ENCODE assay signal across 1 cellular context in the genomic region with DNA sequence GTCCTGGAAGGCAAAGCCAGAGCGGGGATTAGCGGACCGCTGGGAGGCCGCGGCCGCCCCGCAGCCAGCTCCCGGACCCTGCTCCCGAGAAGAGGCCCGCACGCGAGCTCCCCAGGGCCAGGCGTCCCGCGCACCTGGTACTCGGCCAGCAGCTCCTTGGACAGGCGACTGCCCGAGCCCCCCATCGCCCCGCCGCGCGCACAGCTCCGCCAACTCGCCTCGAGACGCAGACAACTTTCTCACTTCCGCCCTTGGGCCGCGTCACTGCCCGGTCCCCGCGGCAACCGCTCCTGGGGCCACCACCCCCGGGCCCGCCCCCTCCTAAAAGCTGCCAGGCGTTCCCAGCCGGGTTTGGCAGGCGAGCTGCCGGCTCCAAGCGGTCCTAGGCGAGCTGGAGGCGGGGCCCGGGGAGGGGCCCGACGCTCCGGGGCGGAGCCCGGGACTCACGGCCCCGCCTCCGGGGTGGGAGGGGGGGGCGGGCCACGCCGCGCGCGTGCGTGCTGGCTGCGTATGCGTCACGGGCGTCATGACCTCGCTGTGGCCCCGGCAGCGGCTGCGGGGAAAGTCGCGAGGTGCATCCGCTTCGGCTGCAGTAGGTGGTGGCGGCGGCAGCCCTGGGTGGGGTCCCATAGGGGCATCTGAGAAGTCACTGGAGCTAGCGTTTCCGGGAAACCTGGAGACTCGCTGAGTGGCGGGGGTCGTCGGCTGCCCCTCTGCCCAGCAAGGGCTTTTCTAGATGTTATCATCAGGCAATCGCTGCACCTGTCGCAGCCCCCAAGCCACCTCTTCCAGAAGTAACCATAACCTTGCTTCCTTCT.
TF ChIP-seq lines count a peak whose summit lies in the region.

CIB1 (minus strand) TSS at position 241 of the 818 bp plus-strand sequence; CDS start at position 185, 56 bp downstream.
A gene with protein sequence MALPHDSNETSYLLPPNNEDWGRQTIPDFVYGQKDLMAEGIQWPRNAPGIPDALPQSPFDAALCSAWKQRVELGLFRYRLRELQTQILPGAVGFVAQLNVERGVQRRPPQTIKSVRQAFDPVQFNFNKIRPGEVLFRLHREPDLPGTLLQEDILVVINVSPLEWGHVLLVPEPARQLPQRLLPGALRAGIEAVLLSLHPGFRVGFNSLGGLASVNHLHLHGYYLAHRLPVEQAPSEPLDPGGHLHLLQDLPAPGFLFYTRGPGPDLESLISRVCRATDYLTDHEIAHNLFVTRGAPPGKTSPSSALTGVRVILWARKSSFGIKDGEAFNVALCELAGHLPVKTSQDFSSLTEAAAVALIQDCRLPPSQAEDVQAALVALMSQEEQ (plus strand): TSS at position 509 of the 818 bp plus-strand sequence. CDS start 6,700 bp downstream, outside the sequence.

TF ChIP-seq in A549, 52 proteins besides CTCF, POLR2A, EP300 and RAD21 (continued from another document):
- TF ChIP-seq NFE2L2 (conservative IDR thresholded peaks at IDR 0.05; ENCODE audit: low read length) (no peak), GATA3 (IDR thresholded peaks at IDR 0.05; ENCODE audit: borderline replicate concordance) (peak; percentile 7; the same call in 1 of the 2 replicates), HOXB5 (CRISPR knock-in tag; IDR thresholded peaks at IDR 0.05) (no peak), CEBPB (IDR thresholded peaks at IDR 0.05) (no peak), ZNF302 (CRISPR knock-in tag; IDR thresholded peaks at IDR 0.05) (no peak), FOXS1 (CRISPR knock-in tag; IDR thresholded peaks at IDR 0.05) (no peak), CBX2 (IDR thresholded peaks at IDR 0.05; ENCODE audit: borderline replicate concordance, low read depth) (no peak), JUNB (IDR thresholded peaks at IDR 0.05) (no peak), ZSCAN20 (CRISPR knock-in tag; IDR thresholded peaks at IDR 0.05) (no peak), BCL3 (IDR thresholded peaks at IDR 0.05) (peak; percentile 61; the same call in 2 of the 3 replicates), NPAS2 (CRISPR knock-in tag; IDR thresholded peaks at IDR 0.05; ENCODE audit: borderline replicate concordance) (no peak), KDM5A (IDR thresholded peaks at IDR 0.05) (no peak), RNF2 (IDR thresholded peaks at IDR 0.05; ENCODE audit: borderline replicate concordance, low read depth) (no peak), RARB (CRISPR knock-in tag; IDR thresholded peaks at IDR 0.05) (0 out of 2 replicates have a peak, but pooled peaks have one; percentile 52)
- TF ChIP-seq, protein P1, sequence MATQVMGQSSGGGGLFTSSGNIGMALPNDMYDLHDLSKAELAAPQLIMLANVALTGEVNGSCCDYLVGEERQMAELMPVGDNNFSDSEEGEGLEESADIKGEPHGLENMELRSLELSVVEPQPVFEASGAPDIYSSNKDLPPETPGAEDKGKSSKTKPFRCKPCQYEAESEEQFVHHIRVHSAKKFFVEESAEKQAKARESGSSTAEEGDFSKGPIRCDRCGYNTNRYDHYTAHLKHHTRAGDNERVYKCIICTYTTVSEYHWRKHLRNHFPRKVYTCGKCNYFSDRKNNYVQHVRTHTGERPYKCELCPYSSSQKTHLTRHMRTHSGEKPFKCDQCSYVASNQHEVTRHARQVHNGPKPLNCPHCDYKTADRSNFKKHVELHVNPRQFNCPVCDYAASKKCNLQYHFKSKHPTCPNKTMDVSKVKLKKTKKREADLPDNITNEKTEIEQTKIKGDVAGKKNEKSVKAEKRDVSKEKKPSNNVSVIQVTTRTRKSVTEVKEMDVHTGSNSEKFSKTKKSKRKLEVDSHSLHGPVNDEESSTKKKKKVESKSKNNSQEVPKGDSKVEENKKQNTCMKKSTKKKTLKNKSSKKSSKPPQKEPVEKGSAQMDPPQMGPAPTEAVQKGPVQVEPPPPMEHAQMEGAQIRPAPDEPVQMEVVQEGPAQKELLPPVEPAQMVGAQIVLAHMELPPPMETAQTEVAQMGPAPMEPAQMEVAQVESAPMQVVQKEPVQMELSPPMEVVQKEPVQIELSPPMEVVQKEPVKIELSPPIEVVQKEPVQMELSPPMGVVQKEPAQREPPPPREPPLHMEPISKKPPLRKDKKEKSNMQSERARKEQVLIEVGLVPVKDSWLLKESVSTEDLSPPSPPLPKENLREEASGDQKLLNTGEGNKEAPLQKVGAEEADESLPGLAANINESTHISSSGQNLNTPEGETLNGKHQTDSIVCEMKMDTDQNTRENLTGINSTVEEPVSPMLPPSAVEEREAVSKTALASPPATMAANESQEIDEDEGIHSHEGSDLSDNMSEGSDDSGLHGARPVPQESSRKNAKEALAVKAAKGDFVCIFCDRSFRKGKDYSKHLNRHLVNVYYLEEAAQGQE (IDR thresholded peaks at IDR 0.05), result no peak
- TF ChIP-seq, protein P2, sequence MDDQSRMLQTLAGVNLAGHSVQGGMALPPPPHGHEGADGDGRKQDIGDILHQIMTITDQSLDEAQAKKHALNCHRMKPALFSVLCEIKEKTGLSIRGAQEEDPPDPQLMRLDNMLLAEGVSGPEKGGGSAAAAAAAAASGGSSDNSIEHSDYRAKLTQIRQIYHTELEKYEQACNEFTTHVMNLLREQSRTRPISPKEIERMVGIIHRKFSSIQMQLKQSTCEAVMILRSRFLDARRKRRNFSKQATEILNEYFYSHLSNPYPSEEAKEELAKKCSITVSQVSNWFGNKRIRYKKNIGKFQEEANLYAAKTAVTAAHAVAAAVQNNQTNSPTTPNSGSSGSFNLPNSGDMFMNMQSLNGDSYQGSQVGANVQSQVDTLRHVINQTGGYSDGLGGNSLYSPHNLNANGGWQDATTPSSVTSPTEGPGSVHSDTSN (IDR thresholded peaks at IDR 0.05), result 0 out of 2 replicates have a peak, but pooled peaks have one; percentile 4
